15 cellular contexts compared by ENCODE assay signal in genomic region chr19:16876904-16877361, GRCh38. TPM values are rescaled to one million over a fixed set of nuclear protein-coding genes. Genes with fewer than 3 reads are reported as not detected.
A peak's percentile ranks its signal among the peaks of the same experiment; 100 is the strongest.
DNase-seq lines count a peak whose midpoint lies in the region; ATAC-seq and TF ChIP-seq lines count a peak whose summit lies in the region.
"Had no signal": no experiment of that assay in that cellular context is flagged by ENCODE, and none has a peak within 500 bp of the region (broad histone marks: within the 10 kb centered on the region; RNA-seq: fewer than 3 reads in every experiment).

No MANE protein-coding gene starts in this region.

- intact Hi-C loops in MCF 10A (cut with micrococcal nuclease), result no loop called here
- intact Hi-C loops in breast epithelium (cut with DNase I; ENCODE audit: low total_unique reads), result no loop called here
- intact Hi-C loops in colonic mucosa (cut with DNase I), result no loop called here

- peaks cover 11% of the 10 kb centered on the region for H3K4me1 Mint-ChIP-seq in MCF 10A (ENCODE audit: insufficient read depth, unreplicated experiment)

- H3K27ac ChIP-seq in breast epithelium (peak overlapping the region in 1 of 2 donors; percentile 61), upper lobe of left lung (peak overlapping the region; percentile 64 to 86 (median 81)), colonic mucosa (no peak overlapping the region)
- H3K27ac ChIP-seq: A549, hepatocyte, thoracic aorta had no signal

- TF ChIP-seq EP300 in upper lobe of left lung (IDR thresholded peaks at IDR 0.05), result peak in 2 of 4 donors; percentile 29 to 64

- TF ChIP-seq CTCF in MCF 10A (IDR thresholded peaks at IDR 0.05; ENCODE audit: unreplicated experiment) (no peak), breast epithelium (IDR thresholded peaks at IDR 0.05) (no peak), upper lobe of left lung (IDR thresholded peaks at IDR 0.05) (peak in 1 of 6 experiments; percentile 9), colonic mucosa (IDR thresholded peaks at IDR 0.05) (no peak)

- CTCF ChIA-PET in MCF 10A (lab: Yijun Ruan, JAX), result no interaction called here

- H3K4me3 ChIP-seq in breast epithelium (no peak overlapping the region), upper lobe of left lung (no peak overlapping the region), colonic mucosa (no peak overlapping the region)
- H3K4me3 ChIP-seq: A549, hepatocyte, skin epidermis, thoracic aorta had no signal

- H3K9ac ChIP-seq in colonic mucosa (ENCODE audit: low read depth in 2 of 2, low read length in 2 of 2), result no peak overlapping the region

- TF ChIP-seq POLR2A in breast epithelium (IDR thresholded peaks at IDR 0.05), result no peak
- TF ChIP-seq POLR2A in upper lobe of left lung (IDR thresholded peaks at IDR 0.05), result no peak

- H3K9me3 ChIP-seq in breast epithelium (peaks cover 8 to 13% of the 10 kb centered on the region in 2 donors), upper lobe of left lung (peaks cover 0 to 13% (median 10%) of the 10 kb centered on the region in 4 donors), colonic mucosa (no peaks in the 10 kb centered on the region)
- H3K9me3 ChIP-seq: thoracic aorta had no signal

- ATAC-seq in upper lobe of left lung (ENCODE audit: low FRiP score in 2 of 2) (peak in 1 of 2 donors; percentile 54), GM18873 (IDR thresholded peaks at IDR 0.05; ENCODE audit: low FRiP score, unreplicated experiment) (no peak)
- ATAC-seq: A549 had no signal

- WGBS in upper lobe of left lung, 2 donors, result 54 to 66% methylated on average over 7 to 12 of the region's 12 CpGs

- H3K27me3 Mint-ChIP-seq in MCF 10A (ENCODE audit: insufficient read depth, unreplicated experiment), result no peaks in the 10 kb centered on the region

- POLR2A ChIA-PET in MCF 10A (lab: Yijun Ruan, JAX), result interaction anchor here (0.6 kb wide), 1 partner anchor 714 kb away, joined by 3 read pairs; no protein-coding TSS in a partner anchor

- H3K4me1 ChIP-seq in breast epithelium, result no peaks in the 10 kb centered on the region
- peaks cover 26 to 57% (median 35%) of the 10 kb centered on the region in 4 donors for H3K4me1 ChIP-seq in upper lobe of left lung
- no peaks in the 10 kb centered on the region for H3K4me1 ChIP-seq in colonic mucosa
- H3K4me1 ChIP-seq: A549 had no signal

- H3K27ac Mint-ChIP-seq in MCF 10A (ENCODE audit: low read depth, unreplicated experiment), result peak overlapping the region; percentile 46

- H3K27me3 ChIP-seq in breast epithelium (no peaks in the 10 kb centered on the region), upper lobe of left lung (no peaks in the 10 kb centered on the region), colonic mucosa (no peaks in the 10 kb centered on the region)
- H3K27me3 ChIP-seq: hepatocyte had no signal

- H3K4me3 Mint-ChIP-seq in MCF 10A (ENCODE audit: unreplicated experiment), result no peak overlapping the region

- peaks cover 12% of the 10 kb centered on the region for H3K9me3 Mint-ChIP-seq in MCF 10A (ENCODE audit: unreplicated experiment)

- peaks cover 51% of the 10 kb centered on the region for H3K36me3 Mint-ChIP-seq in MCF 10A (ENCODE audit: insufficient read depth, unreplicated experiment)

- H3K36me3 ChIP-seq in breast epithelium, result peaks cover 9% of the 10 kb centered on the region
- peaks cover 22 to 66% (median 55%) of the 10 kb centered on the region in 4 donors for H3K36me3 ChIP-seq in upper lobe of left lung
- peaks cover 8% of the 10 kb centered on the region for H3K36me3 ChIP-seq in colonic mucosa

- no TSS peak for BruUV-seq in MCF 10A (replicated peaks; lab: Mats Ljungman, UMichigan)

- DNase-seq in MCF 10A (ENCODE audit: unreplicated experiment), result no peak
- DNase-seq in breast epithelium (ENCODE audit: low spot score in 2 of 2), result no peak
- peak; percentile 64 for DNase-seq in amniotic epithelial cell (ENCODE audit: low read depth)
- DNase-seq in kidney tubule cell (ENCODE audit: low spot score), result peak; percentile 13
- DNase-seq in upper lobe of left lung, result no peak
- no peak for DNase-seq in colonic mucosa
- no peak for DNase-seq in COLO668 (lab: John Stamatoyannopoulos, UW; ENCODE audit: unreplicated experiment)
- DNase-seq: GOT3, NCI-H1436, NCI-H526 treated with DMSO at 0.1 percent for 48 hours had no signal

RNA-seq across cellular contexts. Expression of gene F2RL3, which starts 11.9 kb away (rescaled TPM):
- total RNA-seq in MCF 10A (2022), result not detected in 2 replicates
- total RNA-seq in breast epithelium, result 10 to 100 TPM in 1 of 3 donors, 1 to 10 TPM in 1, under 1 TPM in 1; 0.32 to 27.5 (median 4.2) TPM
- total RNA-seq in upper lobe of left lung, result 100 to 1,000 TPM in 1 of 6 donors, 10 to 100 TPM in 4, 1 to 10 TPM in 1; 7.3 to 130 (median 23.2) TPM
- total RNA-seq in colonic mucosa, result under 1 TPM; 0.84 to 0.98 TPM

RNA-seq across cellular contexts. Expression of gene SIN3B, which starts 47.7 kb away (rescaled TPM):
- total RNA-seq in MCF 10A (2022) (56.0 and 66.6 TPM in 2 replicates), breast epithelium (10 to 100 TPM; 43.2 to 88.5 (median 48.1) TPM), upper lobe of left lung (100 to 1,000 TPM in 2 of 6 donors, 10 to 100 TPM in 4; 38.2 to 385 (median 63.5) TPM), colonic mucosa (10 to 100 TPM; 19.8 to 31.0 TPM)

Comparison
In these comparisons a context has a peak if more than half of its experiments do, and no peak if none do; other contexts are left out.
1. DNase-seq: peak in amniotic epithelial cell (single experiment) and kidney tubule cell (single experiment); none in MCF 10A (single experiment), breast epithelium (0 of 2), upper lobe of left lung (0 of 2), colonic mucosa (single experiment) and COLO668 (single experiment).